ENCODE assay signal across 26 cellular contexts in the genomic region with DNA sequence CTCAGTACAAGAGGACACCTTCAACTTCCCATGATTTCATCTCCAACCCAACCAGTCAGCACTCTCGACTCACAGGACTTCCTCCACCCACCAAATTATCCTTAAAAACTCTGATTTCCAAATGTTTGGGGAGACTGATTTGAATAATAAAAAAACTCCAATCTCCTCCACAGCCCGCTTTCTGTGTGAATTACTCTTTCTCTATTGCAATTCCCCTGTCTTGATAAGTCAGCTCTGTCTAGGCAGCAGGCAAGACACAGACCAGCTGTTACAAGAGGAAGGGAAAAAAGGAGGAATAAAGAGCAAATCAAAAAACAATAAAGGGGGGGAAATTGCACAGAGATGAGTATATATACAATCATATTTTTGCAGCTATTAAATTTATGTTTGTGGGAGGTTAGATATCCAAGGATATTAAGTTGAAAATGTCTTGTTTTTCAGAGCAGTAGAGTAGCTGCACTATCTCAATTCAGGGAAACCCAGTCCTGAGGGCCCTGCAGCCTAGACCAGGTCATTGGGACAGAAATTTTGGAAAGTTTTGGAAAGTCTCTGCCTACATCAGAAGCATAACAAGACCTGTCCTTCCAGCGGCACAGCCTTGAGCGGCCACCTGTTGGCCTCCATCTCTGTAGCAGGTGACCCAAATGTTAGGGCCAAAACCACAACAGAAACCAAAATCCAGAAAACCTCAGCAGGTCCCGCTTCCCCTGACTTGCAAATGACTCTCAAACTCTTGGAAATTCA. TPM values are rescaled to one million over a fixed set of nuclear protein-coding genes. Genes with fewer than 3 reads are reported as not detected.
A peak's percentile ranks its signal among the peaks of the same experiment; 100 is the strongest.
DNase-seq lines count a peak whose midpoint lies in the region; ATAC-seq and TF ChIP-seq lines count a peak whose summit lies in the region.
"Had no signal": no experiment of that assay in that cellular context is flagged by ENCODE, and none has a peak within 500 bp of the region (broad histone marks: within the 10 kb centered on the region; RNA-seq: fewer than 3 reads in every experiment).

No MANE protein-coding gene starts in this region.

- H3K9me3 Mint-ChIP-seq in chondrocyte (ENCODE audit: low read depth) = peaks cover 9% of the 10 kb centered on the region
- H3K9me3 Mint-ChIP-seq in osteocyte (ENCODE audit: unreplicated experiment) = no peaks in the 10 kb centered on the region
- H3K9me3 Mint-ChIP-seq: activated B cell treated with CpG ODN at 0.5 μM for 24 hours had no signal

- H3K27me3 Mint-ChIP-seq in chondrocyte (ENCODE audit: low read depth) (no peaks in the 10 kb centered on the region), osteocyte (ENCODE audit: unreplicated experiment) (no peaks in the 10 kb centered on the region)
- H3K27me3 Mint-ChIP-seq: activated B cell treated with CpG ODN at 0.5 μM for 24 hours had no signal

- H4K20me1 ChIP-seq in GM23248 (ENCODE audit: insufficient read depth) = no peaks in the 10 kb centered on the region

- H3F3A ChIP-seq in GM23248 (ENCODE audit: insufficient read depth) = peaks cover 29% of the 10 kb centered on the region

- no peaks in the 10 kb centered on the region for H3K27me3 ChIP-seq in GM23248 (replicated peaks; ENCODE audit: insufficient read depth)
- H3K27me3 ChIP-seq: colonic mucosa, heart left ventricle, right lobe of liver, upper lobe of right lung had no signal

- H3K9me2 ChIP-seq in GM23248 (ENCODE audit: insufficient read depth) = no peaks in the 10 kb centered on the region

- DNase-seq in GM23248 (peak; percentile 25), RPMI7951 (ENCODE audit: low read depth) (peak; percentile 37), chondrocyte (ENCODE audit: low spot score) (no peak), osteocyte (ENCODE audit: extremely low spot score, unreplicated experiment) (no peak), SHP77 (lab: John Stamatoyannopoulos, UW) (no peak), NOMO-1 (lab: John Stamatoyannopoulos, UW; ENCODE audit: unreplicated experiment in 2 of 2) (no peak)
- no peak for DNase-seq in activated CD8-positive, alpha-beta memory T cell treated with anti-CD3 and anti-CD28 coated beads, Interleukin-2, amount 50 U/mL, for 4 hours
- DNase-seq: activated B cell treated with CpG ODN at 0.5 μM for 24 hours; activated CD4-positive, alpha-beta T cell treated with anti-CD3 and anti-CD28 coated beads, Interleukin-2, amount 50 U/mL, for 48 hours; activated effector memory CD4-positive, alpha-beta T cell treated with anti-CD3 and anti-CD28 coated beads, Interleukin-2, amount 50 U/mL, for 16 hours; activated T-cell treated with anti-CD3 and anti-CD28 coated beads for 4 hours; colonic mucosa; H7; heart left ventricle; MM.1S; NCI-H2171 treated with DMSO at 0.1 percent for 48 hours; NCI-H526; nephron progenitor cell; upper lobe of right lung had no signal

- H3K4me3 Mint-ChIP-seq in chondrocyte (ENCODE audit: unreplicated experiment) = no peak overlapping the region
- H3K4me3 Mint-ChIP-seq in osteocyte (ENCODE audit: unreplicated experiment) = no peak overlapping the region
- H3K4me3 Mint-ChIP-seq: activated B cell treated with CpG ODN at 0.5 μM for 24 hours, brain, CD14-positive monocyte, mesothelial cell of epicardium, nephron progenitor cell had no signal

- peaks cover 16% of the 10 kb centered on the region for H3K4me1 ChIP-seq in GM23248 (ENCODE audit: insufficient read depth)
- H3K4me1 ChIP-seq: colonic mucosa, heart left ventricle, right lobe of liver, upper lobe of right lung had no signal

- H3K4me3 ChIP-seq in GM23248 = no peak overlapping the region
- H3K4me3 ChIP-seq: colonic mucosa, heart left ventricle, right lobe of liver, SK-N-MC, upper lobe of right lung had no signal

- no peaks in the 10 kb centered on the region for H3K9me3 ChIP-seq in GM23248 (ENCODE audit: low read depth)
- H3K9me3 ChIP-seq: colonic mucosa, right lobe of liver, upper lobe of right lung had no signal

- H3K27ac ChIP-seq in GM23248 = peak overlapping the region; percentile 71
- H3K27ac ChIP-seq: colonic mucosa, heart left ventricle, right lobe of liver, SK-N-MC, upper lobe of right lung had no signal

- no peaks in the 10 kb centered on the region for H3K36me3 ChIP-seq in GM23248 (ENCODE audit: low read depth)
- H3K36me3 ChIP-seq: colonic mucosa, heart left ventricle, right lobe of liver, upper lobe of right lung had no signal

- H3K4me2 ChIP-seq in GM23248 (ENCODE audit: unreplicated experiment) = peak overlapping the region; percentile 13

- no peak overlapping the region for H2AFZ ChIP-seq in GM23248

- TF ChIP-seq CTCF in chondrocyte (IDR thresholded peaks at IDR 0.05) (no peak), osteocyte (IDR thresholded peaks at IDR 0.05) (no peak)

- H3K27ac Mint-ChIP-seq in chondrocyte (ENCODE audit: unreplicated experiment) = peak overlapping the region; percentile 86
- H3K27ac Mint-ChIP-seq in osteocyte (ENCODE audit: unreplicated experiment) = peak overlapping the region; percentile 89
- H3K27ac Mint-ChIP-seq: activated B cell treated with CpG ODN at 0.5 μM for 24 hours, brain, mesothelial cell of epicardium, nephron progenitor cell had no signal

- H3K4me1 Mint-ChIP-seq in chondrocyte (ENCODE audit: low read depth) = peaks cover 25% of the 10 kb centered on the region
- H3K4me1 Mint-ChIP-seq in osteocyte (ENCODE audit: unreplicated experiment) = peaks cover 29% of the 10 kb centered on the region
- H3K4me1 Mint-ChIP-seq: activated B cell treated with CpG ODN at 0.5 μM for 24 hours, brain, nephron progenitor cell had no signal

- H3K9ac ChIP-seq in GM23248 = no peak overlapping the region

- no peaks in the 10 kb centered on the region for H3K79me2 ChIP-seq in GM23248 (ENCODE audit: insufficient read depth)

- in situ Hi-C loops in GM23248 (cut with MboI) = no loop called here

- no peak for ATAC-seq in HG02571 (IDR thresholded peaks at IDR 0.05; ENCODE audit: unreplicated experiment)
- ATAC-seq: heart left ventricle, upper lobe of right lung had no signal

- H3K36me3 Mint-ChIP-seq in chondrocyte (ENCODE audit: low read depth) = peaks cover 2% of the 10 kb centered on the region
- peaks cover 1% of the 10 kb centered on the region for H3K36me3 Mint-ChIP-seq in osteocyte (ENCODE audit: unreplicated experiment)
- H3K36me3 Mint-ChIP-seq: brain, CD14-positive monocyte, mesothelial cell of epicardium had no signal

- 71 to 77% methylated on average over 5 of the region's 5 CpGs for WGBS in GM23248 (ENCODE audit: low coverage in 1 of 2, low lambda C conversion rate in 2 of 2, missing lambda C conversion rate in 2 of 2), 2 experiments

RNA-seq across cellular contexts. Expression of a gene that starts 32.8 kb away (rescaled TPM):
- 0.22 and 0.38 TPM in 2 replicates for total RNA-seq in GM23248 (2014; rRNA removed; shearing (Covaris generic))
- polyA plus RNA-seq in GM23248 (2016; fragmentation: Nextera tagmentation; extraction: Ambion mirVana) = 0.69 and 1.5 TPM in 2 replicates
- 49.3 and 65.7 TPM in 2 replicates for total RNA-seq in RPMI7951 (2014; rRNA removed; shearing (Covaris generic))
- total RNA-seq in chondrocyte = 0.41 to 0.85 TPM (median 0.72 TPM) in 3 replicates
- total RNA-seq in osteocyte = 0.13 and 0.37 TPM in 2 replicates
- total RNA-seq: activated B cell treated with CpG ODN at 0.5 μM for 24 hours, colonic mucosa, H7, mesothelial cell of epicardium, OCI-LY7 had no signal

Comparison
In these comparisons a context has a peak if more than half of its experiments do, and no peak if none do; other contexts are left out.
1. DNase-seq: peak in GM23248 (single experiment) and RPMI7951 (single experiment); none in chondrocyte (single experiment), osteocyte (single experiment), SHP77 (0 of 2), NOMO-1 (0 of 2) and activated CD8-positive, alpha-beta memory T cell treated with anti-CD3 and anti-CD28 coated beads, Interleukin-2, amount 50 U/mL, for 4 hours (single experiment).
2. RNA of a gene that starts 32.8 kb away (total RNA-seq): 49.3 to 65.7 TPM in RPMI7951; 0.41 to 0.85 TPM in chondrocyte, 0.22 to 0.38 TPM in GM23248 and 0.13 to 0.37 TPM in osteocyte; every median in the first group is over 10 times any median in the second.